Comparison of ENCODE assay signal across 1 cellular context in genomic region chr11:111714522-111714921, GRCh38.
TF ChIP-seq lines count a peak whose summit lies in the region.

No MANE protein-coding gene starts in this region.

TF ChIP-seq in HepG2, 621 proteins besides CTCF, POLR2A, EP300 and RAD21:
- TF ChIP-seq ZNF496 (CRISPR knock-in tag; IDR thresholded peaks at IDR 0.05; ENCODE audit: insufficient replicate concordance): no peak
- no peak for TF ChIP-seq WIZ (CRISPR knock-in tag; IDR thresholded peaks at IDR 0.05)
- no peak for TF ChIP-seq RAD51 (IDR thresholded peaks at IDR 0.05; ENCODE audit: borderline replicate concordance)
- no peak for TF ChIP-seq MIXL1 (CRISPR knock-in tag; IDR thresholded peaks at IDR 0.05)
- no peak for TF ChIP-seq SNAI1 (CRISPR knock-in tag; IDR thresholded peaks at IDR 0.05; ENCODE audit: borderline replicate concordance)
- no peak for TF ChIP-seq ZNF33A (CRISPR knock-in tag; IDR thresholded peaks at IDR 0.05; ENCODE audit: borderline replicate concordance)
- TF ChIP-seq ZBED4 (CRISPR knock-in tag; IDR thresholded peaks at IDR 0.05; ENCODE audit: borderline replicate concordance): no peak
- no peak for TF ChIP-seq ZNF572 (CRISPR knock-in tag; IDR thresholded peaks at IDR 0.05)
- no peak for TF ChIP-seq ZBTB42 (CRISPR knock-in tag; IDR thresholded peaks at IDR 0.05)
- no peak for TF ChIP-seq ZNF780A (CRISPR knock-in tag; IDR thresholded peaks at IDR 0.05)
